In genomic region chr2:36137612-36138011, GRCh38 we compare ENCODE assay signal across 26 cellular contexts.
"Had no signal": no experiment of that assay in that cellular context is flagged by ENCODE, and none has a peak within 500 bp of the region (broad histone marks: within the 10 kb centered on the region; RNA-seq: fewer than 3 reads in every experiment).

No MANE protein-coding gene starts in this region.

- H3K9me3 Mint-ChIP-seq: activated CD4-positive, alpha-beta memory T cell treated with anti-CD3 and anti-CD28 coated beads, Interleukin-2, amount 10 ng/mL, durations not matched to agents 7 days and 5 days; activated T-cell treated with anti-CD3 and anti-CD28 coated beads, Interleukin-2, amount 50 U/mL, for 24 hours; activated T-helper 2 cell treated with anti-CD3 and anti-CD28 coated beads, Interferon-gamma antibody, Interleukin-2, Interleukin-4, amounts not matched to agents 10 μg/mL and 5 μg/mL and 100 μg/mL, durations not matched to agents 14 hours and 24 hours and 36 hours; dendritic cell treated with granulocyte-macrophage colony-stimulating factor and Interleukin-4, amounts not matched to agents 40 ng/mL and 50 ng/mL, for 4 days; neural crest cell; stimulated activated memory B cell treated with anti-CD40 and anti-IgM and Interleukin-4, amounts not matched to agents 10 μg/mL and 1 μg/mL and 100 μg/mL, for 72 hours had no signal

- ATAC-seq: foreskin keratinocyte; left lobe of liver; lower lobe of right lung; mucosa of descending colon; right lobe of liver; stimulated activated memory B cell treated with anti-CD40 and anti-IgM and Interleukin-4, amounts not matched to agents 10 μg/mL and 1 μg/mL and 100 μg/mL, for 72 hours; T-helper 17 cell had no signal

- H3K36me3 ChIP-seq: lower lobe of right lung, right lobe of liver, stomach, suprapubic skin, tibial nerve had no signal

- H3K4me3 Mint-ChIP-seq: activated CD4-positive, alpha-beta memory T cell treated with anti-CD3 and anti-CD28 coated beads, Interleukin-2, amount 10 ng/mL, durations not matched to agents 7 days and 5 days; activated T-cell treated with anti-CD3 and anti-CD28 coated beads, Interleukin-2, amount 50 U/mL, for 24 hours; dendritic cell treated with granulocyte-macrophage colony-stimulating factor and Interleukin-4, amounts not matched to agents 40 ng/mL and 50 ng/mL, for 4 days; neural crest cell; stimulated activated memory B cell treated with anti-CD40 and anti-IgM and Interleukin-4, amounts not matched to agents 10 μg/mL and 1 μg/mL and 100 μg/mL, for 72 hours; T-helper 17 cell had no signal

- H3K4me1 Mint-ChIP-seq: neural crest cell; stimulated activated memory B cell treated with anti-CD40 and anti-IgM and Interleukin-4, amounts not matched to agents 10 μg/mL and 1 μg/mL and 100 μg/mL, for 72 hours had no signal

- H3K27me3 ChIP-seq: foreskin keratinocyte, right lobe of liver, stomach, suprapubic skin, tibial nerve had no signal

- H3K4me3 ChIP-seq: lower lobe of right lung, mucosa of descending colon, right lobe of liver, skin epidermis, stomach, suprapubic skin, tibial nerve had no signal

- H3K27ac ChIP-seq: foreskin keratinocyte, lower lobe of right lung, right lobe of liver, skin epidermis, stomach, suprapubic skin had no signal

- H3K27ac Mint-ChIP-seq: activated CD4-positive, alpha-beta memory T cell treated with anti-CD3 and anti-CD28 coated beads, Interleukin-2, amount 10 ng/mL, durations not matched to agents 7 days and 5 days; activated T-cell treated with anti-CD3 and anti-CD28 coated beads, Interleukin-2, amount 50 U/mL, for 24 hours; activated T-helper 2 cell treated with anti-CD3 and anti-CD28 coated beads, Interferon-gamma antibody, Interleukin-2, Interleukin-4, amounts not matched to agents 10 μg/mL and 5 μg/mL and 100 μg/mL, durations not matched to agents 14 hours and 24 hours and 36 hours; dendritic cell treated with granulocyte-macrophage colony-stimulating factor and Interleukin-4, amounts not matched to agents 40 ng/mL and 50 ng/mL, for 4 days; stimulated activated memory B cell treated with anti-CD40 and anti-IgM and Interleukin-4, amounts not matched to agents 10 μg/mL and 1 μg/mL and 100 μg/mL, for 72 hours; T-helper 17 cell had no signal

- H3K36me3 Mint-ChIP-seq: stimulated activated memory B cell treated with anti-CD40 and anti-IgM and Interleukin-4, amounts not matched to agents 10 μg/mL and 1 μg/mL and 100 μg/mL, for 72 hours had no signal

- H3K4me1 ChIP-seq: foreskin keratinocyte, lower lobe of right lung, right lobe of liver, stomach, suprapubic skin, tibial nerve had no signal

- DNase-seq: activated CD4-positive, alpha-beta memory T cell treated with anti-CD3 and anti-CD28 coated beads, Interleukin-2, amount 10 ng/mL, durations not matched to agents 7 days and 5 days; activated CD4-positive, alpha-beta T cell treated with anti-CD3 and anti-CD28 coated beads for 48 hours; activated CD4-positive, CD25-positive, alpha-beta regulatory T cell; activated naive CD4-positive, alpha-beta T cell treated with Interleukin-2 at 50 U/mL for 16 hours; activated T-cell treated with anti-CD3 and anti-CD28 coated beads, Interleukin-2, amount 50 U/mL, for 24 hours; amygdala; effector CD4-positive, alpha-beta T cell; erythroblast; foreskin keratinocyte; kidney; lower lobe of right lung; mesendoderm; mucosa of descending colon; posterior cingulate gyrus; right lobe of liver; stimulated activated CD4-positive, alpha-beta T cell treated with anti-CD3 and anti-CD28 coated beads, Interleukin-2, amount 100 ng/mL, for 24 hours; stomach; T-helper 17 cell had no signal

- H3K9me3 ChIP-seq: lower lobe of right lung, mucosa of descending colon, right lobe of liver, stomach, suprapubic skin, tibial nerve had no signal

- H3K27me3 Mint-ChIP-seq: activated T-cell treated with anti-CD3 and anti-CD28 coated beads, Interleukin-2, amount 50 U/mL, for 24 hours; dendritic cell treated with granulocyte-macrophage colony-stimulating factor and Interleukin-4, amounts not matched to agents 40 ng/mL and 50 ng/mL, for 4 days; stimulated activated memory B cell treated with anti-CD40 and anti-IgM and Interleukin-4, amounts not matched to agents 10 μg/mL and 1 μg/mL and 100 μg/mL, for 72 hours had no signal
